14 cellular contexts compared by ENCODE assay signal in the genomic region with DNA sequence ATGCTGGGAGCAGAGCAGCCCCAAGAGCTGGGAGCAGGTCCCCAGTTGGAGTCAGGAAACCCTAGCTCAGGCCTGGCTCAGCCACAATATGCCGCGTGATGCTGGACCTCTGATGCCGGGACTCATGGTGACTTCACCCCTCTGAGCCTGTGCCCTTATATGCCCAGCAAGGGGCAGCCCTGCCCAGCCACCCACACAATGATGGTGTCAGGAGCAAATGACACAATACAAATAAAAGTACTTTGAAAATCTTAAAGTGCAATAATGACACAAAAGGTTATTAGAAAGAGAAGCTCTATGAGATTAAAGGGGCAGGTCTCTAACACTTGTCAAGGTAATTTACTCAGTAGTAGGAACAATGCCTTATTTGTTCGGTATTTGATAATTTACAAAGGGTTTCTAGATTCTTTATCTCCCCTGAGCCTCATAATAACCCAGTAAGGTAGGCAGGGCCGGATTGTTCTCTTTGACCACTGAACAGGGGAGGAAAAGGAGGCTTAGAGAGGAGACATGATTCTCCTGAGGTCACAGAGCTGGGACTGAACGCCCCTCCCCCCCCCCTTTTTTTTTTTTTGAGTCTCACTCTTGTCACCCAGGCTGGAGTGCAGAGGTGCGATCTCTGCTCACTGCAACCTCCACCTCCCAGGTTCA. TPM values are rescaled to one million over a fixed set of nuclear protein-coding genes. Genes with fewer than 3 reads are reported as not detected.
A peak's percentile ranks its signal among the peaks of the same experiment; 100 is the strongest.
DNase-seq lines count a peak whose midpoint lies in the region; ATAC-seq, FAIRE-seq and TF ChIP-seq lines count a peak whose summit lies in the region.
"Had no signal": no experiment of that assay in that cellular context is flagged by ENCODE, and none has a peak within 500 bp of the region (broad histone marks: within the 10 kb centered on the region; RNA-seq: fewer than 3 reads in every experiment).

No MANE protein-coding gene starts in this region.

- H3K36me3 ChIP-seq in K562 (ENCODE audit: control insufficient read depth, insufficient read depth, low read length) (no peaks in the 10 kb centered on the region), thoracic aorta (no peaks in the 10 kb centered on the region), gastroesophageal sphincter (no peaks in the 10 kb centered on the region)

- in situ Hi-C loops in K562 (cut with MboI), result no loop called here

- H4K20me1 ChIP-seq in K562 (replicated peaks; ENCODE audit: control insufficient read depth, insufficient read depth, low read length), result no peaks in the 10 kb centered on the region

- ATAC-seq in K562 (no peak), thoracic aorta (ENCODE audit: insufficient number of reproducible peaks, low FRiP score, low read depth) (peak; percentile 31), gastroesophageal sphincter (no peak), HG03565 (IDR thresholded peaks at IDR 0.05; ENCODE audit: unreplicated experiment) (no peak), GM21723 (IDR thresholded peaks at IDR 0.05; ENCODE audit: unreplicated experiment) (no peak)

- H3K79me2 ChIP-seq in K562 (ENCODE audit: control insufficient read depth, insufficient read depth, low read length), result no peaks in the 10 kb centered on the region

- TF ChIP-seq RAD21 in K562 (CRISPR knock-in tag; conservative IDR thresholded peaks at IDR 0.05 in 1 of 2, IDR thresholded peaks at IDR 0.05 in 1 of 2), result no peak

- H3K4me3 ChIP-seq in K562 (no peak overlapping the region), thoracic aorta (no peak overlapping the region), gastroesophageal sphincter (no peak overlapping the region)

- DNase-seq in LHCN-M2 (ENCODE audit: low read depth) (peak; percentile 74), K562 (ENCODE audit: extremely low read depth in 1 of 4, low spot score in 3 of 4) (no peak), medulla oblongata (ENCODE audit: extremely low spot score) (peak; percentile 63), thoracic aorta (ENCODE audit: low spot score) (peak; percentile 37), DMS153 treated with DMSO at 0.1 percent for 48 hours (lab: John Stamatoyannopoulos, UW; ENCODE audit: unreplicated experiment) (no peak)
- DNase-seq: H7; IMR-90; NCI-H2107; stimulated activated CD8-positive, alpha-beta memory T cell treated with anti-CD3 and anti-CD28 coated beads, Interleukin-4, amount 100 ng/mL, for 48 hours had no signal

- H3K27ac ChIP-seq in K562 (ENCODE audit: extremely low read depth, low read depth, low read length) (no peak overlapping the region), thoracic aorta (peak overlapping the region; percentile 57 to 76), gastroesophageal sphincter (no peak overlapping the region)
- H3K27ac ChIP-seq: VCaP had no signal

- CTCF ChIA-PET in K562 (lab: Yijun Ruan, JAX; ENCODE audit: low intra/inter-chr PET ratio), result no interaction called here

- 55% methylated on average over 5 of the region's 7 CpGs for WGBS in K562 (ENCODE audit: insufficient coverage, low coverage, missing lambda C conversion rate)
- 50 to 52% methylated on average over 4 to 5 of the region's 7 CpGs for WGBS in gastroesophageal sphincter (ENCODE audit: low coverage in 1 of 2), 2 donors

- TF ChIP-seq CTCF in K562 (IDR thresholded peaks at IDR 0.05 in 2 of 3, conservative IDR thresholded peaks at IDR 0.05 in 1 of 3; ENCODE audit: insufficient read depth in 2 of 3, low read depth in 1 of 3, low read length in 3 of 3) (no peak), thoracic aorta (IDR thresholded peaks at IDR 0.05) (no peak), gastroesophageal sphincter (IDR thresholded peaks at IDR 0.05) (no peak)

- no peaks in the 10 kb centered on the region for H3K27me3 ChIP-seq in K562 (ENCODE audit: control insufficient read depth in 2 of 2, insufficient read depth in 2 of 2, low read length in 2 of 2)
- no peaks in the 10 kb centered on the region for H3K27me3 ChIP-seq in thoracic aorta (replicated peaks; ENCODE audit: insufficient read depth)
- H3K27me3 ChIP-seq in gastroesophageal sphincter, result no peaks in the 10 kb centered on the region

- H3K9me3 ChIP-seq in K562 (replicated peaks; ENCODE audit: control insufficient read depth, insufficient read depth, low read depth, low read length), result no peaks in the 10 kb centered on the region
- no peaks in the 10 kb centered on the region for H3K9me3 ChIP-seq in thoracic aorta
- H3K9me3 ChIP-seq in gastroesophageal sphincter, result no peaks in the 10 kb centered on the region

- H3K9ac ChIP-seq in K562 (ENCODE audit: insufficient read depth in 1 of 2, low read depth in 2 of 2, low read length in 2 of 2), result no peak overlapping the region

- no peak overlapping the region for H2AFZ ChIP-seq in K562 (ENCODE audit: low read depth, low read length)

- TF ChIP-seq POLR2A in K562 (conservative IDR thresholded peaks at IDR 0.05), result no peak
- TF ChIP-seq POLR2A in gastroesophageal sphincter (IDR thresholded peaks at IDR 0.05), result no peak

- TF ChIP-seq EP300 in K562 (IDR thresholded peaks at IDR 0.05; ENCODE audit: low read length), result no peak
- no peak for TF ChIP-seq EP300 in gastroesophageal sphincter (IDR thresholded peaks at IDR 0.05)

- intact Hi-C loops in K562 (cut with micrococcal nuclease), result no loop called here

- no TSS peak for BruUV-seq in K562 (replicated peaks; lab: Mats Ljungman, UMichigan)

- H3K4me1 ChIP-seq in K562 (replicated peaks in 1 of 2; ENCODE audit: control insufficient read depth in 2 of 2, insufficient read depth in 2 of 2, low read length in 2 of 2) (peaks cover 2 to 3% of the 10 kb centered on the region in 2 experiments; a peak in 2 of 5 replicates), thoracic aorta (ENCODE audit: control insufficient read depth in 1 of 2, low read depth in 2 of 2) (peaks cover 35 to 60% of the 10 kb centered on the region in 2 donors), gastroesophageal sphincter (peaks cover 9 to 34% (median 11%) of the 10 kb centered on the region in 3 donors)

- POLR2A ChIA-PET in K562 (lab: Yijun Ruan, JAX), result interaction anchor here (1.1 to 1.7 kb wide), 3 partner anchors 9 to 18 kb away, joined by 3 to 4 read pairs (median 4); no protein-coding TSS in a partner anchor

- no peak overlapping the region for H3K4me2 ChIP-seq in K562 (ENCODE audit: insufficient read depth, low read length)

- FAIRE-seq in K562 (lab: Jason Lieb, UNC), result no peak
- FAIRE-seq: GM19239 had no signal

- H3K9me1 ChIP-seq in K562 (ENCODE audit: control insufficient read depth, insufficient read depth, low read length), result no peaks in the 10 kb centered on the region

RNA-seq across cellular contexts. Expression of a gene that starts 18.4 kb away (rescaled TPM):
- total RNA-seq in LHCN-M2 (2014; rRNA removed) (9.0 and 9.3 TPM in 2 replicates), K562 (2014; rRNA removed) (3.3 and 5.9 TPM in 2 replicates), K562 (2014; rRNA removed; fragmentation: Illumina TruSeq; extraction: Trizol) (1.9 and 2.1 TPM in 2 replicates), K562 (2015; rRNA removed; fragmentation: Illumina TruSeq; extraction: Trizol) (1.6 and 1.8 TPM in 2 replicates), K562 (2021) (6.1 and 6.7 TPM in 2 replicates), thoracic aorta (10 to 100 TPM in 1 of 2 donors, 1 to 10 TPM in 1; 8.7 to 18.8 TPM), gastroesophageal sphincter (10 to 100 TPM in 2 of 4 donors, 1 to 10 TPM in 2; 5.9 to 14.6 (median 10.2) TPM)
- 17.3 TPM for polyA plus RNA-seq in LHCN-M2 (2012)
- total RNA-seq in K562 (2011; cell fraction: chromatin; rRNA removed; ENCODE audit: low replicate concordance), result 12.0 and 22.8 TPM in 2 replicates
- total RNA-seq in K562 (2011; cell fraction: nucleolus; rRNA removed), result 10.4 and 12.0 TPM in 2 replicates
- 8.7 and 9.9 TPM in 2 replicates for total RNA-seq in K562 (2011; cell fraction: nucleoplasm; rRNA removed)
- polyA plus RNA-seq in K562 (2011; rRNA removed) (3.1 and 3.3 TPM in 2 replicates), K562 (2014; fragmentation: Illumina TruSeq; extraction: Trizol) (4.0 and 5.0 TPM in 2 replicates), K562 (2014; fragmentation: Nextera tagmentation; extraction: Ambion mirVana) (under 1 TPM; 0.69 to 0.88 TPM), K562 (2014; rRNA removed) (3.3 and 3.4 TPM in 2 replicates)
- polyA plus RNA-seq in K562 (2011; cell fraction: cytosol; rRNA removed), result 3.2 and 3.9 TPM in 2 replicates
- 2.2 and 3.3 TPM in 2 replicates for polyA plus RNA-seq in K562 (2011; cell fraction: nucleus; rRNA removed)
- polyA plus RNA-seq in K562 (2012), result 4.8 and 6.5 TPM in 2 replicates
- 3.7 and 6.1 TPM in 2 replicates for polyA minus RNA-seq in K562 (2011; rRNA and poly(A)+ RNA removed)
- 4.3 and 4.5 TPM in 2 replicates for polyA minus RNA-seq in K562 (2011; cell fraction: cytosol; rRNA and poly(A)+ RNA removed)
- 4.4 and 7.3 TPM in 2 replicates for polyA minus RNA-seq in K562 (2011; cell fraction: nucleus; rRNA and poly(A)+ RNA removed)

RNA-seq across cellular contexts. Expression of a gene that starts 33.2 kb away (rescaled TPM):
- total RNA-seq in LHCN-M2 (2014; rRNA removed), result 124 and 143 TPM in 2 replicates
- 78.1 TPM for polyA plus RNA-seq in LHCN-M2 (2012)
- total RNA-seq in K562 (2011; cell fraction: chromatin; rRNA removed; ENCODE audit: low replicate concordance), result 50.3 and 59.4 TPM in 2 replicates
- 56.7 and 62.9 TPM in 2 replicates for total RNA-seq in K562 (2011; cell fraction: nucleolus; rRNA removed)
- total RNA-seq in K562 (2011; cell fraction: nucleoplasm; rRNA removed), result 57.3 and 84.3 TPM in 2 replicates
- 116 and 159 TPM in 2 replicates for total RNA-seq in K562 (2014; rRNA removed)
- total RNA-seq in K562 (2014; rRNA removed; fragmentation: Illumina TruSeq; extraction: Trizol), result 149 and 158 TPM in 2 replicates
- total RNA-seq in K562 (2015; rRNA removed; fragmentation: Illumina TruSeq; extraction: Trizol), result 145 and 157 TPM in 2 replicates
- 166 and 176 TPM in 2 replicates for total RNA-seq in K562 (2021)
- polyA plus RNA-seq in K562 (2011; rRNA removed), result 96.0 and 147 TPM in 2 replicates
- polyA plus RNA-seq in K562 (2011; cell fraction: cytosol; rRNA removed), result 49.4 and 88.1 TPM in 2 replicates
- polyA plus RNA-seq in K562 (2011; cell fraction: nucleus; rRNA removed), result 23.8 and 27.1 TPM in 2 replicates
- polyA plus RNA-seq in K562 (2012), result 104 and 127 TPM in 2 replicates
- 134 and 214 TPM in 2 replicates for polyA plus RNA-seq in K562 (2014; fragmentation: Illumina TruSeq; extraction: Trizol)
- polyA plus RNA-seq in K562 (2014; fragmentation: Nextera tagmentation; extraction: Ambion mirVana), result 10 to 100 TPM; 25.1 to 35.7 TPM
- 148 and 197 TPM in 2 replicates for polyA plus RNA-seq in K562 (2014; rRNA removed)
- polyA minus RNA-seq in K562 (2011; rRNA and poly(A)+ RNA removed), result 400 and 439 TPM in 2 replicates
- polyA minus RNA-seq in K562 (2011; cell fraction: cytosol; rRNA and poly(A)+ RNA removed), result 74.6 and 128 TPM in 2 replicates
- polyA minus RNA-seq in K562 (2011; cell fraction: nucleus; rRNA and poly(A)+ RNA removed), result 25.2 and 34.9 TPM in 2 replicates
- total RNA-seq in thoracic aorta, result 10 to 100 TPM; 73.9 to 80.8 TPM
- 100 to 1,000 TPM in 3 of 4 donors, 10 to 100 TPM in 1; 91.9 to 117 (median 103) TPM for total RNA-seq in gastroesophageal sphincter

Comparison
In these comparisons a context has a peak if more than half of its experiments do, and no peak if none do; other contexts are left out.
1. DNase-seq: peak in LHCN-M2 (single experiment), medulla oblongata (single experiment) and thoracic aorta (single experiment); none in K562 (0 of 4) and DMS153 treated with DMSO at 0.1 percent for 48 hours (single experiment).
2. H3K27ac ChIP-seq: peak in thoracic aorta (2 of 2); none in K562 (single experiment) and gastroesophageal sphincter (0 of 4).